In genomic region chr11:68601147-68601546, GRCh38 we compare ENCODE assay signal across 2 cellular contexts.
A peak's percentile ranks its signal among the peaks of the same experiment; 100 is the strongest.
TF ChIP-seq lines count a peak whose summit lies in the region.

No MANE protein-coding gene starts in this region.

TF ChIP-seq in IMR-90, 13 proteins besides CTCF, POLR2A, EP300 and RAD21:
- TF ChIP-seq CEBPB (IDR thresholded peaks at IDR 0.05; ENCODE audit: low read depth, low read length) (0 out of 2 replicates have a peak, but pooled peaks have one; percentile 3), MAFK (IDR thresholded peaks at IDR 0.05; ENCODE audit: low read depth, low read length) (no peak)

TF ChIP-seq in K562, 482 proteins besides CTCF, POLR2A, EP300 and RAD21:
- TF ChIP-seq SPI1 (IDR thresholded peaks at IDR 0.05; ENCODE audit: borderline replicate concordance, low read depth, low read length) (peak; percentile 82), MNT (conservative IDR thresholded peaks at IDR 0.05) (no peak)
